30 cellular contexts compared by ENCODE assay signal in the genomic region with DNA sequence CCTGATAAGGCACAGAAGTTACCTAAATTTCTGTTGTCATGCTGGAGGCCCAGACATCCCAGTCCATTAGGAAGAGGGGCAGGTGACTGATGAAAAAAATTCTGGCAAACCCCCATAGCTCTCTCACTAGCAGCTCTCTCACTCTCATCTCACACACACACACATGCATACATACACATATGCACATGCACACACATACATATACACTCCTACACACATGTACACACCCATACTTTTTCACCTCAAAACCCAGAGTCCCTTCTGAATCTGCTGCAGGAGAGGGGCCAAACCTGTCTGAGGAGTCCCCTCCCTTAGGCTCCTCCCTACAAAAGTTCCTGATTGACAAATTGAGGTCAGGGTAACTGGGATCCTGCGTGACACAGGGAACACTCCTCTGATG. TPM values are rescaled to one million over a fixed set of nuclear protein-coding genes. Genes with fewer than 3 reads are reported as not detected.
"Had no signal": no experiment of that assay in that cellular context is flagged by ENCODE, and none has a peak within 500 bp of the region (broad histone marks: within the 10 kb centered on the region; RNA-seq: fewer than 3 reads in every experiment).

No MANE protein-coding gene starts in this region.

- H3K27ac ChIP-seq: stomach, suprapubic skin, testis, thoracic aorta, thyroid gland, tibial artery, tibial nerve, transverse colon, upper lobe of left lung, upper lobe of right lung, uterus, vagina had no signal

- H3K27me3 ChIP-seq: suprapubic skin, testis, thyroid gland, tibial nerve, transverse colon, upper lobe of left lung, upper lobe of right lung, uterus, vagina had no signal

- H3K4me3 ChIP-seq: stomach, suprapubic skin, testis, thoracic aorta, thyroid gland, tibial artery, tibial nerve, transverse colon, upper lobe of left lung, upper lobe of right lung, uterus, vagina had no signal

- H3K36me3 ChIP-seq: stomach, suprapubic skin, thoracic aorta, thyroid gland, tibial artery, tibial nerve, transverse colon, upper lobe of left lung, upper lobe of right lung, uterus, vagina had no signal

- DNase-seq: stimulated activated CD4-positive, alpha-beta T cell treated with anti-CD3 and anti-CD28 coated beads, Interleukin-2, amount 100 ng/mL, for 48 hours; stimulated activated CD4-positive, alpha-beta T cell treated with anti-CD3 and anti-CD28 coated beads, Interleukin-4, amount 100 ng/mL, for 1 hour; stimulated activated CD4-positive, alpha-beta T cell treated with anti-CD3 and anti-CD28 coated beads, Interleukin-4, amount 100 ng/mL, for 24 hours; stimulated activated CD4-positive, alpha-beta T cell treated with anti-CD3 and anti-CD28 coated beads, Interleukin-4, amount 100 ng/mL, for 4 hours; stimulated activated CD8-positive, alpha-beta memory T cell treated with anti-CD3 and anti-CD28 coated beads, Interleukin-4, amount 100 ng/mL, for 48 hours; stimulated activated naive B cell treated with anti-CD40 and anti-IgM and Interleukin-4, amounts not matched to agents 10 μg/mL and 1 μg/mL and 100 μg/mL, for 72 hours; stimulated activated naive CD4-positive, alpha-beta T cell; stimulated activated naive CD4-positive, alpha-beta T cell treated with Interleukin-2 at 50 U/mL for 16 hours; stimulated activated naive CD8-positive, alpha-beta T cell treated with anti-CD3 and anti-CD28 coated beads, Interleukin-15, amount 100 ng/mL, for 72 hours; stimulated activated naive CD8-positive, alpha-beta T cell treated with anti-CD3 and anti-CD28 coated beads, Interleukin-15, Interleukin-2, amounts not matched to agents 100 U/mL and 50 U/mL, for 24 hours; stomach; substantia nigra; testis; tibial artery; transverse colon; trophoblast cell; uterus had no signal

- H3K9me3 ChIP-seq: stomach, suprapubic skin, testis, thoracic aorta, thyroid gland, tibial artery, tibial nerve, transverse colon, upper lobe of left lung, upper lobe of right lung, uterus, vagina had no signal

- H3K36me3 Mint-ChIP-seq: stimulated activated effector memory CD8-positive, alpha-beta T cell treated with anti-CD3 and anti-CD28 coated beads, Interleukin-12 subunit alpha, Interleukin-12 subunit beta, amount 100 ng/mL, for 72 hours; stimulated activated naive B cell treated with anti-CD40 and anti-IgM and Interleukin-4, amounts not matched to agents 10 μg/mL and 1 μg/mL and 100 μg/mL, for 72 hours; type B pancreatic cell had no signal

- H3K27me3 Mint-ChIP-seq: stimulated activated naive CD8-positive, alpha-beta T cell treated with anti-CD3 and anti-CD28 coated beads, Interleukin-15, Interleukin-2, amounts not matched to agents 100 ng/mL and 50 ng/mL, for 24 hours had no signal

- FAIRE-seq: urothelium cell line had no signal

- H3K27ac Mint-ChIP-seq: stimulated activated effector memory CD8-positive, alpha-beta T cell treated with anti-CD3 and anti-CD28 coated beads, Interleukin-12 subunit alpha, Interleukin-12 subunit beta, amount 100 ng/mL, for 72 hours; stimulated activated naive B cell treated with anti-CD40 and anti-IgM and Interleukin-4, amounts not matched to agents 10 μg/mL and 1 μg/mL and 100 μg/mL, for 72 hours; stimulated activated naive CD8-positive, alpha-beta T cell treated with anti-CD3 and anti-CD28 coated beads, Interleukin-15, amount 100 ng/mL, for 72 hours; stimulated activated naive CD8-positive, alpha-beta T cell treated with anti-CD3 and anti-CD28 coated beads, Interleukin-15, Interleukin-2, amounts not matched to agents 100 ng/mL and 50 ng/mL, for 24 hours; type B pancreatic cell had no signal

- H3K9me3 Mint-ChIP-seq: stimulated activated effector memory CD8-positive, alpha-beta T cell treated with anti-CD3 and anti-CD28 coated beads, Interleukin-12 subunit alpha, Interleukin-12 subunit beta, amount 100 ng/mL, for 72 hours; stimulated activated naive B cell treated with anti-CD40 and anti-IgM and Interleukin-4, amounts not matched to agents 10 μg/mL and 1 μg/mL and 100 μg/mL, for 72 hours; stimulated activated naive CD8-positive, alpha-beta T cell treated with anti-CD3 and anti-CD28 coated beads, Interleukin-15, amount 100 ng/mL, for 72 hours; stimulated activated naive CD8-positive, alpha-beta T cell treated with anti-CD3 and anti-CD28 coated beads, Interleukin-15, Interleukin-2, amounts not matched to agents 100 ng/mL and 50 ng/mL, for 24 hours; type B pancreatic cell had no signal

- H3K4me1 ChIP-seq: stomach, suprapubic skin, testis, thyroid gland, tibial artery, tibial nerve, transverse colon, upper lobe of left lung, upper lobe of right lung, uterus, vagina had no signal

- H3K4me3 Mint-ChIP-seq: stimulated activated effector memory CD8-positive, alpha-beta T cell treated with anti-CD3 and anti-CD28 coated beads, Interleukin-12 subunit alpha, Interleukin-12 subunit beta, amount 100 ng/mL, for 72 hours; stimulated activated naive B cell treated with anti-CD40 and anti-IgM and Interleukin-4, amounts not matched to agents 10 μg/mL and 1 μg/mL and 100 μg/mL, for 72 hours; stimulated activated naive CD8-positive, alpha-beta T cell treated with anti-CD3 and anti-CD28 coated beads, Interleukin-15, amount 100 ng/mL, for 72 hours; stimulated activated naive CD8-positive, alpha-beta T cell treated with anti-CD3 and anti-CD28 coated beads, Interleukin-15, Interleukin-2, amounts not matched to agents 100 ng/mL and 50 ng/mL, for 24 hours; type B pancreatic cell had no signal

- ATAC-seq: stimulated activated effector memory CD8-positive, alpha-beta T cell treated with anti-CD3 and anti-CD28 coated beads, Interleukin-12 subunit alpha, Interleukin-12 subunit beta, amount 100 ng/mL, for 72 hours; stimulated activated naive B cell treated with anti-CD40 and anti-IgM and Interleukin-4, amounts not matched to agents 10 μg/mL and 1 μg/mL and 100 μg/mL, for 72 hours; stimulated activated naive CD8-positive, alpha-beta T cell treated with anti-CD3 and anti-CD28 coated beads, Interleukin-15, amount 100 ng/mL, for 72 hours; stimulated activated naive CD8-positive, alpha-beta T cell treated with anti-CD3 and anti-CD28 coated beads, Interleukin-15, Interleukin-2, amounts not matched to agents 100 U/mL and 50 U/mL, for 24 hours had no signal

- H3K4me1 Mint-ChIP-seq: stimulated activated effector memory CD8-positive, alpha-beta T cell treated with anti-CD3 and anti-CD28 coated beads, Interleukin-12 subunit alpha, Interleukin-12 subunit beta, amount 100 ng/mL, for 72 hours; stimulated activated naive B cell treated with anti-CD40 and anti-IgM and Interleukin-4, amounts not matched to agents 10 μg/mL and 1 μg/mL and 100 μg/mL, for 72 hours; stimulated activated naive CD8-positive, alpha-beta T cell treated with anti-CD3 and anti-CD28 coated beads, Interleukin-15, amount 100 ng/mL, for 72 hours had no signal

RNA-seq across cellular contexts. Expression of gene SDR42E2, which starts 22.6 kb away (rescaled TPM):
- total RNA-seq: stomach, suprapubic skin, thoracic aorta, thyroid gland, tibial nerve, transverse colon, urinary bladder, uterus, vagina had no signal
- polyA plus RNA-seq: stomach, urinary bladder had no signal

RNA-seq across cellular contexts. Expression of gene VWA3A, which starts 47.4 kb away (rescaled TPM):
- total RNA-seq: subcutaneous adipose tissue, vagina had no signal
